Comparison of ENCODE assay signal across 19 cellular contexts in genomic region chr1:64357376-64357775, GRCh38.
A peak's percentile ranks its signal among the peaks of the same experiment; 100 is the strongest.
DNase-seq lines count a peak whose midpoint lies in the region; ATAC-seq and TF ChIP-seq lines count a peak whose summit lies in the region.
"Had no signal": no experiment of that assay in that cellular context is flagged by ENCODE, and none has a peak within 500 bp of the region (broad histone marks: within the 10 kb centered on the region; RNA-seq: fewer than 3 reads in every experiment).

No MANE protein-coding gene starts in this region.

- H3K36me3 ChIP-seq in H7 (replicated peaks; ENCODE audit: control insufficient read depth, insufficient read depth, low read length) (no peaks in the 10 kb centered on the region), NT2/D1 (ENCODE audit: insufficient read depth, insufficient read length, low read length) (no peaks in the 10 kb centered on the region), iPS-18a (ENCODE audit: control insufficient read depth, low read depth, low read length) (no peaks in the 10 kb centered on the region)
- H3K36me3 ChIP-seq: SJCRH30 had no signal

- H3K4me1 ChIP-seq in NT2/D1 (ENCODE audit: insufficient read depth, insufficient read length) (peaks cover 7% of the 10 kb centered on the region), iPS-18a (ENCODE audit: control insufficient read depth, low read depth, low read length) (peaks cover 33% of the 10 kb centered on the region)
- H3K4me1 ChIP-seq: SJCRH30 had no signal

- H3K9me3 ChIP-seq in NT2/D1 (ENCODE audit: insufficient read depth, low read length): no peaks in the 10 kb centered on the region
- H3K9me3 ChIP-seq in iPS-18a (ENCODE audit: control insufficient read depth, low read depth, low read length): no peaks in the 10 kb centered on the region
- H3K9me3 ChIP-seq: SJCRH30 had no signal

- no peak for TF ChIP-seq CTCF in nephron progenitor cell (IDR thresholded peaks at IDR 0.05)

- peaks cover 13% of the 10 kb centered on the region for H3K27me3 ChIP-seq in H7 (ENCODE audit: control insufficient read depth, insufficient read depth, low read length)
- peaks cover 38% of the 10 kb centered on the region for H3K27me3 ChIP-seq in NT2/D1 (ENCODE audit: insufficient read depth, insufficient read length)
- H3K27me3 ChIP-seq in iPS-18a (ENCODE audit: control insufficient read depth, insufficient read depth, low read length): peaks cover 5% of the 10 kb centered on the region
- H3K27me3 ChIP-seq: SJCRH30 had no signal

- peak overlapping the region; percentile 15 for H3K27ac Mint-ChIP-seq in nephron progenitor cell
- H3K27ac Mint-ChIP-seq: CD4-positive, CD25-positive, alpha-beta regulatory T cell had no signal

- peak; percentile 64 for DNase-seq in H7
- peak; percentile 57 for DNase-seq in NT2/D1 (ENCODE audit: low read depth, low spot score)
- DNase-seq in nephron progenitor cell: peak; percentile 22
- no peak for DNase-seq in stimulated activated CD4-positive, alpha-beta T cell treated with anti-CD3 and anti-CD28 coated beads, Interleukin-2, amount 100 ng/mL, for 48 hours
- DNase-seq in CD1c-positive myeloid dendritic cell (ENCODE audit: extremely low spot score): no peak
- DNase-seq: CD4-positive, CD25-positive, alpha-beta regulatory T cell; EL; HCEC 1CT; KBM-7; MV-4-11; NCI-H1417 treated with DMSO at 0.1 percent for 48 hours; NCI-H2029; NCI-H2171; NCI-H446 treated with DMSO at 0.1 percent for 48 hours; NCI-H748 treated with DMSO at 0.1 percent for 48 hours; PC-9; SJCRH30 had no signal

- H3K27ac ChIP-seq in iPS-18a (ENCODE audit: low read length): no peak overlapping the region
- H3K27ac ChIP-seq: PC-9, SJCRH30 had no signal

- H3K9ac ChIP-seq in NT2/D1 (ENCODE audit: insufficient read length, low read depth) (peak overlapping the region; percentile 51), iPS-18a (ENCODE audit: low read length) (no peak overlapping the region)

- H3K4me3 ChIP-seq in H7 (ENCODE audit: insufficient read depth, low read depth, low read length) (peak overlapping the region; percentile 24), NT2/D1 (ENCODE audit: insufficient read length, low read depth) (peak overlapping the region; percentile 13), iPS-18a (ENCODE audit: low read length) (peak overlapping the region; percentile 33)
- H3K4me3 ChIP-seq: PC-9, SJCRH30 had no signal

- H3K9me3 Mint-ChIP-seq in nephron progenitor cell: peaks cover 6% of the 10 kb centered on the region

- peaks cover 23% of the 10 kb centered on the region for H3K4me1 Mint-ChIP-seq in nephron progenitor cell
- H3K4me1 Mint-ChIP-seq: CD4-positive, CD25-positive, alpha-beta regulatory T cell had no signal

- H3K4me3 Mint-ChIP-seq in nephron progenitor cell: peak overlapping the region; percentile 63
- H3K4me3 Mint-ChIP-seq: CD4-positive, CD25-positive, alpha-beta regulatory T cell had no signal

- no peaks in the 10 kb centered on the region for H3K36me3 Mint-ChIP-seq in nephron progenitor cell (ENCODE audit: low read depth)
- H3K36me3 Mint-ChIP-seq: CD4-positive, CD25-positive, alpha-beta regulatory T cell had no signal

- ATAC-seq in GM21576 (IDR thresholded peaks at IDR 0.05; ENCODE audit: unreplicated experiment): no peak

- peaks cover 40% of the 10 kb centered on the region for H3K27me3 Mint-ChIP-seq in nephron progenitor cell (ENCODE audit: low read depth, poor library complexity)
- H3K27me3 Mint-ChIP-seq: CD4-positive, CD25-positive, alpha-beta regulatory T cell had no signal

Comparison
In these comparisons a context has a peak if more than half of its experiments do, and no peak if none do; other contexts are left out.
1. DNase-seq: peak in H7 (single experiment), NT2/D1 (single experiment) and nephron progenitor cell (single experiment); none in stimulated activated CD4-positive, alpha-beta T cell treated with anti-CD3 and anti-CD28 coated beads, Interleukin-2, amount 100 ng/mL, for 48 hours (0 of 2) and CD1c-positive myeloid dendritic cell (single experiment).
2. Peak in every context shown above with its lines, with median percentiles within 50 percentile points of each other: H3K4me3 ChIP-seq.